ENCODE assay signal across 3 cellular contexts in the genomic region with DNA sequence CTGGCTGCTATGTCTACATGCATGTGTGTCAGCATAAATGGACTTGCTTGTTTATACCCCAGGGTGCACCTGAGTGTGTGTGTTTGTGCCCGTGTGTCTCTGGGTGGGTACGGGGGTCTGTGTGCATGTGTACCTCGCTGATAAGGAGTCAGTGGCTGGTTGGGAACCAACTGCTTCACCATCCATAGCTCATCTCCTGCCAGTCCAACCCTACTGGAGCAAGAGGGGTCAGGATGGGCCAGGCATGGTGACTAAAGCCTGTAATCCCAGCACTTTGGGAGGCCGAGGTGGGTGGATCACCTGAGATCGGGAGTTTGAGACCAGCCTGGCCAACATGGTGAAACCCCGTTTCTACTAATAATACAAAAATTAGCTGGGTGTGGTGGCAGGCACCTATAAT. TPM values are rescaled to one million over a fixed set of nuclear protein-coding genes. Genes with fewer than 3 reads are reported as not detected.
"Had no signal": no experiment of that assay in that cellular context is flagged by ENCODE, and none has a peak within 500 bp of the region (broad histone marks: within the 10 kb centered on the region; RNA-seq: fewer than 3 reads in every experiment).

No MANE protein-coding gene starts in this region.

RNA-seq across cellular contexts. Expression of a gene that starts 32.0 kb away (rescaled TPM):
- total RNA-seq: activated CD4-positive, alpha-beta T cell treated with anti-CD3 and anti-CD28 coated beads for 36 hours; activated T-helper 2 cell treated with anti-CD3 and anti-CD28 coated beads, Interferon-gamma antibody, Interleukin-2, Interleukin-4, amounts not matched to agents 10 μg/mL and 5 μg/mL and 100 μg/mL, durations not matched to agents 14 hours and 24 hours and 36 hours; T-helper 17 cell had no signal
